1 cellular context compared by ENCODE assay signal in genomic region chr20:6765469-6766058, GRCh38.
TF ChIP-seq lines count a peak whose summit lies in the region.

No MANE protein-coding gene starts in this region.

TF ChIP-seq in H1, 55 proteins besides CTCF, POLR2A, EP300 and RAD21 (continued from another document):
- TF ChIP-seq, protein P1, sequence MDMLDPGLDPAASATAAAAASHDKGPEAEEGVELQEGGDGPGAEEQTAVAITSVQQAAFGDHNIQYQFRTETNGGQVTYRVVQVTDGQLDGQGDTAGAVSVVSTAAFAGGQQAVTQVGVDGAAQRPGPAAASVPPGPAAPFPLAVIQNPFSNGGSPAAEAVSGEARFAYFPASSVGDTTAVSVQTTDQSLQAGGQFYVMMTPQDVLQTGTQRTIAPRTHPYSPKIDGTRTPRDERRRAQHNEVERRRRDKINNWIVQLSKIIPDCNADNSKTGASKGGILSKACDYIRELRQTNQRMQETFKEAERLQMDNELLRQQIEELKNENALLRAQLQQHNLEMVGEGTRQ (IDR thresholded peaks at IDR 0.05; ENCODE audit: low read length), result no peak
- no peak for TF ChIP-seq RFX5 (IDR thresholded peaks at IDR 0.05; ENCODE audit: borderline replicate concordance, low read depth, low read length)
- no peak for TF ChIP-seq SUZ12 (IDR thresholded peaks at IDR 0.05; ENCODE audit: low read length)
- TF ChIP-seq, protein P2, sequence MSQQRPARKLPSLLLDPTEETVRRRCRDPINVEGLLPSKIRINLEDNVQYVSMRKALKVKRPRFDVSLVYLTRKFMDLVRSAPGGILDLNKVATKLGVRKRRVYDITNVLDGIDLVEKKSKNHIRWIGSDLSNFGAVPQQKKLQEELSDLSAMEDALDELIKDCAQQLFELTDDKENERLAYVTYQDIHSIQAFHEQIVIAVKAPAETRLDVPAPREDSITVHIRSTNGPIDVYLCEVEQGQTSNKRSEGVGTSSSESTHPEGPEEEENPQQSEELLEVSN (IDR thresholded peaks at IDR 0.05), result no peak
- no peak for TF ChIP-seq MAFK (IDR thresholded peaks at IDR 0.05; ENCODE audit: low read depth, low read length)
- TF ChIP-seq GABPA (IDR thresholded peaks at IDR 0.05; ENCODE audit: borderline replicate concordance, insufficient read depth, low read length), result no peak
- no peak for TF ChIP-seq PHF8 (conservative IDR thresholded peaks at IDR 0.05; ENCODE audit: low read depth, low read length)
- TF ChIP-seq TCF12 (IDR thresholded peaks at IDR 0.05; ENCODE audit: low read depth, low read length), result no peak
- no peak for TF ChIP-seq CREB1 (IDR thresholded peaks at IDR 0.05)
- no peak for TF ChIP-seq ZNF274 (IDR thresholded peaks at IDR 0.05; ENCODE audit: borderline replicate concordance, extremely low read depth, low read length)
